Comparison of ENCODE assay signal across 1 cellular context in the genomic region with DNA sequence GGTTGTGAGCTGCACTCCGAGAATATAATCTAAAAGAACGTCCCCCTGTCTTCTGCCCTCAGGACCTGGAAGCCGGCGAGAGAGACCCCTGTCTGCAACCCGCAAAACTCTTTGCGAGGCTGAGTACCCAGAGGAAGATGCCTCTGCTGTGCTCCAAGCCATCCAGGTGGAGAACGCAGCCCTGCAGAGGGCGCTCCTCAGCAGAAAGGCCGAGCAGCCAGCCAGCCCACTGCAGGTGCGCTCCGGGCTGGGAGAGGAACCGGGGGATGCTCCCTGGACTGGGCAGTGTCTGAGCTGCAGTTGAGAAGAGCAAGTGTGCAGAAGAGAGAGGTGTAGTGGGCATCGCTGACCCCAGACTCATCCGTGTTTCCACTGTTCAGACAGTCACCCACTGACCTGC.
TF ChIP-seq lines count a peak whose summit lies in the region.

No MANE protein-coding gene starts in this region.

TF ChIP-seq in GM12878, 131 proteins besides CTCF, POLR2A, EP300 and RAD21 (continued from another document):
- TF ChIP-seq, protein P1, sequence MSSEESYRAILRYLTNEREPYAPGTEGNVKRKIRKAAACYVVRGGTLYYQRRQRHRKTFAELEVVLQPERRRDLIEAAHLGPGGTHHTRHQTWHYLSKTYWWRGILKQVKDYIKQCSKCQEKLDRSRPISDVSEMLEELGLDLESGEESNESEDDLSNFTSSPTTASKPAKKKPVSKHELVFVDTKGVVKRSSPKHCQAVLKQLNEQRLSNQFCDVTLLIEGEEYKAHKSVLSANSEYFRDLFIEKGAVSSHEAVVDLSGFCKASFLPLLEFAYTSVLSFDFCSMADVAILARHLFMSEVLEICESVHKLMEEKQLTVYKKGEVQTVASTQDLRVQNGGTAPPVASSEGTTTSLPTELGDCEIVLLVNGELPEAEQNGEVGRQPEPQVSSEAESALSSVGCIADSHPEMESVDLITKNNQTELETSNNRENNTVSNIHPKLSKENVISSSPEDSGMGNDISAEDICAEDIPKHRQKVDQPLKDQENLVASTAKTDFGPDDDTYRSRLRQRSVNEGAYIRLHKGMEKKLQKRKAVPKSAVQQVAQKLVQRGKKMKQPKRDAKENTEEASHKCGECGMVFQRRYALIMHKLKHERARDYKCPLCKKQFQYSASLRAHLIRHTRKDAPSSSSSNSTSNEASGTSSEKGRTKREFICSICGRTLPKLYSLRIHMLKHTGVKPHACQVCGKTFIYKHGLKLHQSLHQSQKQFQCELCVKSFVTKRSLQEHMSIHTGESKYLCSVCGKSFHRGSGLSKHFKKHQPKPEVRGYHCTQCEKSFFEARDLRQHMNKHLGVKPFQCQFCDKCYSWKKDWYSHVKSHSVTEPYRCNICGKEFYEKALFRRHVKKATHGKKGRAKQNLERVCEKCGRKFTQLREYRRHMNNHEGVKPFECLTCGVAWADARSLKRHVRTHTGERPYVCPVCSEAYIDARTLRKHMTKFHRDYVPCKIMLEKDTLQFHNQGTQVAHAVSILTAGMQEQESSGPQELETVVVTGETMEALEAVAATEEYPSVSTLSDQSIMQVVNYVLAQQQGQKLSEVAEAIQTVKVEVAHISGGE (CRISPR knock-in tag; IDR thresholded peaks at IDR 0.05): no peak
- TF ChIP-seq ZNF622 (IDR thresholded peaks at IDR 0.05) (no peak), SUZ12 (IDR thresholded peaks at IDR 0.05; ENCODE audit: unreplicated experiment) (no peak), BRCA1 (IDR thresholded peaks at IDR 0.05; ENCODE audit: low read depth, low read length) (no peak), ZNF217 (IDR thresholded peaks at IDR 0.05) (no peak), ZBED1 (IDR thresholded peaks at IDR 0.05; ENCODE audit: borderline replicate concordance) (no peak), NFIC (IDR thresholded peaks at IDR 0.05; ENCODE audit: low read depth, low read length) (no peak), SMAD5 (IDR thresholded peaks at IDR 0.05; ENCODE audit: low read depth) (no peak), POLR2AphosphoS5 (IDR thresholded peaks at IDR 0.05; ENCODE audit: low read length) (no peak), TARDBP (IDR thresholded peaks at IDR 0.05; ENCODE audit: borderline replicate concordance) (no peak), CEBPB (IDR thresholded peaks at IDR 0.05; ENCODE audit: borderline replicate concordance in 1 of 2, low read depth in 2 of 2, low read length in 2 of 2) (no peak), SMC3 (IDR thresholded peaks at IDR 0.05; ENCODE audit: borderline replicate concordance, low read length) (no peak), EGR1 (IDR thresholded peaks at IDR 0.05; ENCODE audit: borderline replicate concordance in 1 of 2, low read depth in 2 of 2, low read length in 2 of 2) (no peak), POU2F2 (IDR thresholded peaks at IDR 0.05; ENCODE audit: borderline replicate concordance, low read depth, low read length) (no peak)
- TF ChIP-seq, protein P2, sequence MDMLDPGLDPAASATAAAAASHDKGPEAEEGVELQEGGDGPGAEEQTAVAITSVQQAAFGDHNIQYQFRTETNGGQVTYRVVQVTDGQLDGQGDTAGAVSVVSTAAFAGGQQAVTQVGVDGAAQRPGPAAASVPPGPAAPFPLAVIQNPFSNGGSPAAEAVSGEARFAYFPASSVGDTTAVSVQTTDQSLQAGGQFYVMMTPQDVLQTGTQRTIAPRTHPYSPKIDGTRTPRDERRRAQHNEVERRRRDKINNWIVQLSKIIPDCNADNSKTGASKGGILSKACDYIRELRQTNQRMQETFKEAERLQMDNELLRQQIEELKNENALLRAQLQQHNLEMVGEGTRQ (IDR thresholded peaks at IDR 0.05; ENCODE audit: borderline replicate concordance, low read depth, low read length): no peak
